Comparison of ENCODE assay signal across 8 cellular contexts in the genomic region with DNA sequence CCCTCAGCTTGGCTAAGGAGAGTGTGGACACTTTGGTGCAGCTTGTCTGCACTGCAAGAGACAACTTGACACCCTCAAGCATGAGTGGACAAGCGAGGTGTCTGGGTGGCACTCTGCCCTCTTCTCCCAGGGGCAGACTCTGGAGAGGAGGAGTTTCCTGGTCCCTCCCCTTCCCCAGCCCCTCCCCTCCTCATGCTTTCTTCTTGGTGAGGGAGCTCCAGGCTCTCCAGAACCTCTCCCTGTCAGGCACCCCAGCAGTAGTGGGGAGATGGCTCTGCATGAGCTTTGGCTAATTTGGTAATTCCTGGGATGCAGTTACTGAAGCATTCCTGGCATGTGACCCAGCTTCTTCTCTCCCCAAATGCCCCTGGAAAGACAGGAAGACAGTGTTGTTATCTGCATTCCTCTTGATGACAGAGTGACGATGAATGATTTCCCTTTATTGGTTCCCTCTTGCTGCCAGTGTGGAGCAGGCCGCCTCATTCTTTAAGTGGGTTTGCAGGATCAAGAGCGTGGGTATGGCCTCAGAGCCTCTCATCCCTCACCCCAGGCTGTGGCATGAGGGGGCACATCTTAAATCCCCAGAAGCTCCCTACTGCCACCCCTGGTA.
DNase-seq lines count a peak whose midpoint lies in the region; ATAC-seq and TF ChIP-seq lines count a peak whose summit lies in the region.

No MANE protein-coding gene starts in this region.

- H3K9ac ChIP-seq in GM23248 = peak overlapping the region; percentile 58
- no peak overlapping the region for H3K9ac ChIP-seq in endodermal cell (ENCODE audit: extremely low read depth, low read length, poor library complexity, severe bottlenecking)

- H3K27me3 ChIP-seq in GM23248 (replicated peaks; ENCODE audit: insufficient read depth) (no peaks in the 10 kb centered on the region), ascending aorta (no peaks in the 10 kb centered on the region), stomach (no peaks in the 10 kb centered on the region), endodermal cell (ENCODE audit: control insufficient read depth, insufficient read depth, low read length, poor library complexity, severe bottlenecking) (no peaks in the 10 kb centered on the region)

- H3K4me2 ChIP-seq in GM23248 (ENCODE audit: unreplicated experiment) = peak overlapping the region; percentile 36

- H3K9me2 ChIP-seq in GM23248 (ENCODE audit: insufficient read depth) = no peaks in the 10 kb centered on the region

- TF ChIP-seq POLR2A in stomach (IDR thresholded peaks at IDR 0.05) = no peak

- 0 to 5% methylated on average over 3 to 4 of the region's 4 CpGs for WGBS in GM23248 (ENCODE audit: low coverage in 1 of 2, low lambda C conversion rate in 2 of 2, missing lambda C conversion rate in 2 of 2), 2 experiments
- WGBS in stomach, 5 donors = 49 to 89% (median 77%) methylated on average over 3 to 4 of the region's 4 CpGs
- WGBS in endodermal cell (ENCODE audit: insufficient coverage in 1 of 2, insufficient read length in 1 of 2), 2 experiments = 88 to 92% methylated on average over 3 to 4 of the region's 4 CpGs

- no peaks in the 10 kb centered on the region for H3K27me3 Mint-ChIP-seq in endodermal cell (ENCODE audit: insufficient read depth)

- H3K9me3 Mint-ChIP-seq in endodermal cell = no peaks in the 10 kb centered on the region

- no peaks in the 10 kb centered on the region for H4K20me1 ChIP-seq in GM23248 (ENCODE audit: insufficient read depth)

- H3K27ac Mint-ChIP-seq in endodermal cell = no peak overlapping the region

- H2AFZ ChIP-seq in GM23248 = no peak overlapping the region

- intact Hi-C loops in ascending aorta (cut with DNase I) = no loop called here
- intact Hi-C loops in stomach (cut with DNase I; ENCODE audit: low total_unique reads) = no loop called here

- H3K27ac ChIP-seq in GM23248 (peak overlapping the region; percentile 86), ascending aorta (peak overlapping the region; percentile 94 to 98), stomach (peak overlapping the region in 4 of 5 donors; percentile 12 to 87 (median 43)), endodermal cell (ENCODE audit: low read depth, low read length) (no peak overlapping the region)

- DNase-seq in GM23248 (peak; percentile 94), ascending aorta (ENCODE audit: low spot score in 2 of 2) (no peak), hepatic stellate cell (ENCODE audit: low spot score) (peak; percentile 90), stomach (no peak), GM10266 (ENCODE audit: extremely low spot score) (no peak), endodermal cell (no peak)

- peaks cover 82% of the 10 kb centered on the region for H3F3A ChIP-seq in GM23248 (ENCODE audit: insufficient read depth)

- H3K9me3 ChIP-seq in GM23248 (ENCODE audit: low read depth) (no peaks in the 10 kb centered on the region), ascending aorta (no peaks in the 10 kb centered on the region), stomach (no peaks in the 10 kb centered on the region), endodermal cell (ENCODE audit: control insufficient read depth, low read length) (no peaks in the 10 kb centered on the region)

- no peak for ATAC-seq in GM19023 (IDR thresholded peaks at IDR 0.05; ENCODE audit: unreplicated experiment)
- ATAC-seq in HG03460 (IDR thresholded peaks at IDR 0.05; ENCODE audit: unreplicated experiment) = no peak

- H3K4me1 ChIP-seq in GM23248 (ENCODE audit: insufficient read depth) = peaks cover 76% of the 10 kb centered on the region
- H3K4me1 ChIP-seq in ascending aorta = peaks cover 28 to 62% of the 10 kb centered on the region in 2 donors
- H3K4me1 ChIP-seq in stomach = peaks cover 43 to 83% (median 58%) of the 10 kb centered on the region in 4 donors
- peaks cover 12% of the 10 kb centered on the region for H3K4me1 ChIP-seq in endodermal cell (ENCODE audit: control insufficient read depth, insufficient read depth, low read length)

- H3K36me3 Mint-ChIP-seq in endodermal cell (ENCODE audit: low read depth) = no peaks in the 10 kb centered on the region

- H3K36me3 ChIP-seq in GM23248 (ENCODE audit: low read depth) = peaks cover 29% of the 10 kb centered on the region; the same call in 1 of the 2 replicates
- peaks cover 6 to 25% of the 10 kb centered on the region in 2 donors for H3K36me3 ChIP-seq in ascending aorta
- H3K36me3 ChIP-seq in stomach = peaks cover 0 to 15% (median 6%) of the 10 kb centered on the region in 4 donors
- H3K36me3 ChIP-seq in endodermal cell (ENCODE audit: control insufficient read depth, insufficient read depth, low read length) = peaks cover 3% of the 10 kb centered on the region

- H3K4me3 Mint-ChIP-seq in endodermal cell = no peak overlapping the region

- in situ Hi-C loops in GM23248 (cut with MboI) = no loop called here

- H3K79me2 ChIP-seq in GM23248 (ENCODE audit: insufficient read depth) = 0 out of 2 replicates have a peak, but pooled peaks cover 4% of the 10 kb centered on the region

- H3K4me3 ChIP-seq in GM23248 (no peak overlapping the region), ascending aorta (no peak overlapping the region), stomach (no peak overlapping the region), endodermal cell (ENCODE audit: low read length) (no peak overlapping the region)

- no peak for TF ChIP-seq EP300 in stomach (IDR thresholded peaks at IDR 0.05)

- TF ChIP-seq CTCF in ascending aorta (IDR thresholded peaks at IDR 0.05) (no peak), stomach (IDR thresholded peaks at IDR 0.05) (no peak), GM10266 (IDR thresholded peaks at IDR 0.05; ENCODE audit: control insufficient read depth, insufficient read depth, low read depth, missing control alignments) (no peak), endodermal cell (conservative IDR thresholded peaks at IDR 0.05) (no peak)

- H3K4me1 Mint-ChIP-seq in endodermal cell = peaks cover 20% of the 10 kb centered on the region

Comparison
In these comparisons a context has a peak if more than half of its experiments do, and no peak if none do; other contexts are left out.
1. DNase-seq: peak in GM23248 (single experiment) and hepatic stellate cell (single experiment); none in ascending aorta (0 of 2), stomach (single experiment), GM10266 (single experiment) and endodermal cell (single experiment).